In the genomic region with DNA sequence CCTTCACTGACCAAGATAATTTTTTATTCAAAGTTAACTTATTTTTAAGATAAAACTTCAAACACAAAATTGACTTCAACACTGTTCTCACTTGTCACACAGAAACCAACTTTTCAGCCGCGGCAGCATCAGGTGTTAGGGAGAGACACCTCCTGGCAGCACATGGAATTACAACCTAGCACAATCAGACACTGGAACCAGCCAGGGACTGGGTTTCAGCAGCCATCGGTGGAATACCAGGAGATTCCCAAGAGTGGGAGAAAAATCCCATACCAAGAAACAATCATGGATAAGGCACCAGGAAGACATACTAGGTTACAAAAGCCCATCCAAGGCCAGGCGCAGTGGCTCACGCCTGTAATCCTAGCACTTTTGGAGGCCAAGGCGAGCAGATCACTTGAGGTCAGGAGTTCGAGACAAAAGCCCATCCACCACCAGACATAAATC, we compare ENCODE assay signal across 7 cellular contexts.
DNase-seq lines count a peak whose midpoint lies in the region; FAIRE-seq and TF ChIP-seq lines count a peak whose summit lies in the region.

No MANE protein-coding gene starts in this region.

- no peaks in the 10 kb centered on the region for H3K36me3 Mint-ChIP-seq in astrocyte (ENCODE audit: low read depth, unreplicated experiment)

- H3F3A ChIP-seq in Loucy (ENCODE audit: low read depth) (no peaks in the 10 kb centered on the region), smooth muscle cell (ENCODE audit: low read depth) (no peaks in the 10 kb centered on the region)

- DNase-seq in T-helper 22 cell (ENCODE audit: low read depth), result peak; percentile 16
- DNase-seq in astrocyte (ENCODE audit: low read depth), result peak; percentile 27
- peak; percentile 57 to 64 for DNase-seq in hippocampal formation (lab: John Stamatoyannopoulos, UW)
- no peak for DNase-seq in smooth muscle cell (lab: John Stamatoyannopoulos, UW; ENCODE audit: unreplicated experiment)
- DNase-seq in NCI-H187 treated with DMSO at 0.1 percent for 48 hours (lab: John Stamatoyannopoulos, UW), result no peak

- H3K27ac Mint-ChIP-seq in astrocyte (ENCODE audit: unreplicated experiment), result no peak overlapping the region

- H4K20me1 ChIP-seq in Loucy (ENCODE audit: insufficient read depth, low read length, poor library complexity, severe bottlenecking), result no peaks in the 10 kb centered on the region
- H4K20me1 ChIP-seq in astrocyte (ENCODE audit: insufficient read depth, low read length), result no peaks in the 10 kb centered on the region
- no peaks in the 10 kb centered on the region for H4K20me1 ChIP-seq in smooth muscle cell (ENCODE audit: low read depth)

- H3K4me1 Mint-ChIP-seq in astrocyte (ENCODE audit: low read depth, unreplicated experiment), result peaks cover 21% of the 10 kb centered on the region

- H2AFZ ChIP-seq in Loucy (ENCODE audit: low read length) (no peak overlapping the region), astrocyte (ENCODE audit: low read depth, low read length) (no peak overlapping the region), smooth muscle cell (ENCODE audit: low read depth) (no peak overlapping the region)

- H3K79me2 ChIP-seq in Loucy (ENCODE audit: insufficient read depth, low read length), result no peaks in the 10 kb centered on the region
- no peaks in the 10 kb centered on the region for H3K79me2 ChIP-seq in astrocyte (ENCODE audit: insufficient read depth, low read length)
- no peaks in the 10 kb centered on the region for H3K79me2 ChIP-seq in smooth muscle cell (ENCODE audit: low read depth)

- no peak overlapping the region for H3K27ac ChIP-seq in astrocyte (ENCODE audit: low read depth, low read length)
- H3K27ac ChIP-seq in smooth muscle cell (ENCODE audit: low read depth), result no peak overlapping the region

- H3K9ac ChIP-seq in Loucy (ENCODE audit: low read depth, low read length, poor library complexity, severe bottlenecking) (no peak overlapping the region), astrocyte (ENCODE audit: low read length) (no peak overlapping the region), smooth muscle cell (ENCODE audit: low read depth) (no peak overlapping the region)

- no peaks in the 10 kb centered on the region for H3K9me3 Mint-ChIP-seq in astrocyte (ENCODE audit: unreplicated experiment)

- peak; percentile 83 for TF ChIP-seq CTCF in GM12874 (IDR thresholded peaks at IDR 0.05; ENCODE audit: insufficient read depth, low read depth, low read length)
- TF ChIP-seq CTCF in Loucy (conservative IDR thresholded peaks at IDR 0.05; ENCODE audit: low read length), result peak; percentile 92
- peak; percentile 95 for TF ChIP-seq CTCF in astrocyte (IDR thresholded peaks at IDR 0.05; ENCODE audit: insufficient read depth, low read depth, low read length)
- TF ChIP-seq CTCF in smooth muscle cell (IDR thresholded peaks at IDR 0.05; ENCODE audit: borderline replicate concordance, insufficient read depth, poor library complexity, severe bottlenecking), result peak; percentile 96

- no peaks in the 10 kb centered on the region for H3K9me3 ChIP-seq in Loucy (ENCODE audit: insufficient read depth, low read depth, low read length)
- H3K9me3 ChIP-seq in astrocyte (ENCODE audit: insufficient read depth, low read depth, low read length), result no peaks in the 10 kb centered on the region
- no peaks in the 10 kb centered on the region for H3K9me3 ChIP-seq in smooth muscle cell (replicated peaks; ENCODE audit: low read depth)

- H3K4me1 ChIP-seq in Loucy (ENCODE audit: insufficient read depth, low read length, poor library complexity, severe bottlenecking), result no peaks in the 10 kb centered on the region
- H3K4me1 ChIP-seq in astrocyte (ENCODE audit: insufficient read depth, low read length), result peaks cover 24% of the 10 kb centered on the region
- peaks cover 6% of the 10 kb centered on the region for H3K4me1 ChIP-seq in smooth muscle cell (ENCODE audit: low read depth)

- no peak overlapping the region for H3K4me3 ChIP-seq in Loucy (ENCODE audit: low read length, poor library complexity, severe bottlenecking)
- no peak overlapping the region for H3K4me3 ChIP-seq in astrocyte (ENCODE audit: insufficient read depth, low read depth, low read length)
- no peak overlapping the region for H3K4me3 ChIP-seq in smooth muscle cell

- H3K36me3 ChIP-seq in Loucy (ENCODE audit: insufficient read depth, low read length), result no peaks in the 10 kb centered on the region
- H3K36me3 ChIP-seq in astrocyte (ENCODE audit: insufficient read depth, low read length), result no peaks in the 10 kb centered on the region
- H3K36me3 ChIP-seq in smooth muscle cell (ENCODE audit: low read depth), result no peaks in the 10 kb centered on the region

- H3K27me3 ChIP-seq in Loucy (ENCODE audit: insufficient read depth, low read length, poor library complexity, severe bottlenecking) (no peaks in the 10 kb centered on the region), astrocyte (ENCODE audit: insufficient read depth, low read length) (no peaks in the 10 kb centered on the region), smooth muscle cell (ENCODE audit: low read depth) (no peaks in the 10 kb centered on the region)

- FAIRE-seq in astrocyte (lab: Jason Lieb, UNC), result peak; percentile 60

- H3K27me3 Mint-ChIP-seq in astrocyte (ENCODE audit: low read depth, unreplicated experiment), result peaks cover 17% of the 10 kb centered on the region

- H3K4me2 ChIP-seq in Loucy (ENCODE audit: low read depth, low read length, poor library complexity, severe bottlenecking) (no peak overlapping the region), astrocyte (ENCODE audit: low read length) (no peak overlapping the region), smooth muscle cell (no peak overlapping the region)

- no peak overlapping the region for H3K4me3 Mint-ChIP-seq in astrocyte (ENCODE audit: unreplicated experiment)

- WGBS in smooth muscle cell (ENCODE audit: low lambda C conversion rate), result 43% methylated on average over 7 of the region's 7 CpGs

- H3K9me2 ChIP-seq in Loucy (replicated peaks; ENCODE audit: low read depth, low read length), result no peaks in the 10 kb centered on the region

Comparison
In these comparisons a context has a peak if more than half of its experiments do, and no peak if none do; other contexts are left out.
1. DNase-seq: peak in T-helper 22 cell (single experiment), astrocyte (single experiment) and hippocampal formation (2 of 2); none in smooth muscle cell (single experiment) and NCI-H187 treated with DMSO at 0.1 percent for 48 hours (single experiment).
2. Peak in every context shown above with its lines, with median percentiles within 50 percentile points of each other: CTCF ChIP-seq.